15 cellular contexts compared by ENCODE assay signal in genomic region chr4:137307806-137308205, GRCh38.
DNase-seq lines count a peak whose midpoint lies in the region; ATAC-seq and TF ChIP-seq lines count a peak whose summit lies in the region.
"Had no signal": no experiment of that assay in that cellular context is flagged by ENCODE, and none has a peak within 500 bp of the region (broad histone marks: within the 10 kb centered on the region; RNA-seq: fewer than 3 reads in every experiment).

No MANE protein-coding gene starts in this region.

- H3K36me3 Mint-ChIP-seq in stimulated activated effector memory CD8-positive, alpha-beta T cell treated with anti-CD3 and anti-CD28 coated beads, Interleukin-12 subunit alpha, Interleukin-12 subunit beta, amount 100 ng/mL, for 72 hours: no peaks in the 10 kb centered on the region
- H3K36me3 Mint-ChIP-seq: activated CD8-positive, alpha-beta memory T cell treated with anti-CD3 and anti-CD28 coated beads, Interleukin-2, amount 10 ng/mL, durations not matched to agents 7 days and 5 days; activated naive CD8-positive, alpha-beta T cell had no signal

- H3K4me3 ChIP-seq in right atrium auricular region (no peak overlapping the region), tibial nerve (no peak overlapping the region)
- H3K4me3 ChIP-seq: upper lobe of left lung had no signal

- H3K4me3 Mint-ChIP-seq in stimulated activated effector memory CD8-positive, alpha-beta T cell treated with anti-CD3 and anti-CD28 coated beads, Interleukin-12 subunit alpha, Interleukin-12 subunit beta, amount 100 ng/mL, for 72 hours: no peak overlapping the region
- H3K4me3 Mint-ChIP-seq: activated CD8-positive, alpha-beta memory T cell treated with anti-CD3 and anti-CD28 coated beads, Interleukin-2, amount 10 ng/mL, durations not matched to agents 7 days and 5 days; activated naive CD8-positive, alpha-beta T cell had no signal

- peak in 1 of 2 donors; percentile 58 for TF ChIP-seq EP300 in tibial nerve (IDR thresholded peaks at IDR 0.05)

- DNase-seq in Right ventricle myocardium inferior (ENCODE audit: missing footprints): no peak
- DNase-seq in right atrium auricular region (ENCODE audit: low spot score): no peak
- DNase-seq in astrocyte of the hippocampus (ENCODE audit: low read depth, low spot score): peak; percentile 66
- peak; percentile 26 for DNase-seq in left cardiac atrium
- peak; percentile 17 to 58 for DNase-seq in tibial nerve (ENCODE audit: low spot score in 2 of 2)
- no peak for DNase-seq in stimulated activated effector memory CD8-positive, alpha-beta T cell treated with anti-CD3 and anti-CD28 coated beads, Interleukin-12 subunit alpha, Interleukin-12 subunit beta, amount 100 ng/mL, for 72 hours (ENCODE audit: low spot score in 2 of 2)
- no peak for DNase-seq in NCI-H2171 (lab: John Stamatoyannopoulos, UW)
- DNase-seq: 8988T; activated CD8-positive, alpha-beta memory T cell treated with anti-CD3 and anti-CD28 coated beads, Interleukin-2, amount 10 ng/mL, durations not matched to agents 7 days and 5 days; head of caudate nucleus; MM.1S; stimulated activated CD4-positive, alpha-beta T cell treated with anti-CD3 and anti-CD28 coated beads, Interleukin-12 subunit alpha, Interleukin-12 subunit beta, amount 100 ng/mL, for 4 hours; upper lobe of left lung had no signal

- intact Hi-C loops in Right ventricle myocardium inferior (cut with DNase I) (no loop called here), left cardiac atrium (cut with DNase I) (no loop called here)

- TF ChIP-seq CTCF in right atrium auricular region (IDR thresholded peaks at IDR 0.05): no peak
- TF ChIP-seq CTCF in tibial nerve (IDR thresholded peaks at IDR 0.05): no peak

- H3K9me3 Mint-ChIP-seq in stimulated activated effector memory CD8-positive, alpha-beta T cell treated with anti-CD3 and anti-CD28 coated beads, Interleukin-12 subunit alpha, Interleukin-12 subunit beta, amount 100 ng/mL, for 72 hours: peaks cover 9% of the 10 kb centered on the region

- H3K4me1 ChIP-seq in right atrium auricular region: no peaks in the 10 kb centered on the region
- peaks cover 0 to 25% (median 0%) of the 10 kb centered on the region in 4 donors for H3K4me1 ChIP-seq in tibial nerve
- H3K4me1 ChIP-seq: upper lobe of left lung had no signal

- ATAC-seq in Right ventricle myocardium inferior (peak; percentile 65), left cardiac atrium (peak; percentile 50 to 82), HG03025 (IDR thresholded peaks at IDR 0.05; ENCODE audit: low FRiP score, unreplicated experiment) (no peak)
- no peak for ATAC-seq in stimulated activated effector memory CD8-positive, alpha-beta T cell treated with anti-CD3 and anti-CD28 coated beads, Interleukin-12 subunit alpha, Interleukin-12 subunit beta, amount 100 ng/mL, for 72 hours
- ATAC-seq: activated CD8-positive, alpha-beta memory T cell treated with anti-CD3 and anti-CD28 coated beads, Interleukin-2, amount 10 ng/mL, durations not matched to agents 7 days and 5 days had no signal

- no peaks in the 10 kb centered on the region for H3K4me1 Mint-ChIP-seq in stimulated activated effector memory CD8-positive, alpha-beta T cell treated with anti-CD3 and anti-CD28 coated beads, Interleukin-12 subunit alpha, Interleukin-12 subunit beta, amount 100 ng/mL, for 72 hours
- H3K4me1 Mint-ChIP-seq: activated CD8-positive, alpha-beta memory T cell treated with anti-CD3 and anti-CD28 coated beads, Interleukin-2, amount 10 ng/mL, durations not matched to agents 7 days and 5 days had no signal

- no peak overlapping the region for H3K27ac Mint-ChIP-seq in stimulated activated effector memory CD8-positive, alpha-beta T cell treated with anti-CD3 and anti-CD28 coated beads, Interleukin-12 subunit alpha, Interleukin-12 subunit beta, amount 100 ng/mL, for 72 hours
- H3K27ac Mint-ChIP-seq: activated CD8-positive, alpha-beta memory T cell treated with anti-CD3 and anti-CD28 coated beads, Interleukin-2, amount 10 ng/mL, durations not matched to agents 7 days and 5 days; activated naive CD8-positive, alpha-beta T cell had no signal

- no peaks in the 10 kb centered on the region for H3K27me3 ChIP-seq in right atrium auricular region
- H3K27me3 ChIP-seq in tibial nerve: no peaks in the 10 kb centered on the region
- H3K27me3 ChIP-seq: upper lobe of left lung had no signal

- TF ChIP-seq POLR2A in tibial nerve (IDR thresholded peaks at IDR 0.05): no peak

- H3K27ac ChIP-seq in right atrium auricular region (no peak overlapping the region), tibial nerve (peak overlapping the region in 1 of 4 donors; percentile 1)
- H3K27ac ChIP-seq: upper lobe of left lung had no signal

- H3K36me3 ChIP-seq in right atrium auricular region: no peaks in the 10 kb centered on the region
- no peaks in the 10 kb centered on the region for H3K36me3 ChIP-seq in tibial nerve
- H3K36me3 ChIP-seq: upper lobe of left lung had no signal

- no peaks in the 10 kb centered on the region for H3K9me3 ChIP-seq in right atrium auricular region
- no peaks in the 10 kb centered on the region for H3K9me3 ChIP-seq in tibial nerve
- H3K9me3 ChIP-seq: upper lobe of left lung had no signal

Comparison
In these comparisons a context has a peak if more than half of its experiments do, and no peak if none do; other contexts are left out.
1. DNase-seq: peak in astrocyte of the hippocampus (single experiment), left cardiac atrium (single experiment) and tibial nerve (2 of 2); none in Right ventricle myocardium inferior (single experiment), right atrium auricular region (single experiment), stimulated activated effector memory CD8-positive, alpha-beta T cell treated with anti-CD3 and anti-CD28 coated beads, Interleukin-12 subunit alpha, Interleukin-12 subunit beta, amount 100 ng/mL, for 72 hours (0 of 2) and NCI-H2171 (single experiment).
2. ATAC-seq: peak in Right ventricle myocardium inferior (single experiment) and left cardiac atrium (2 of 2); none in stimulated activated effector memory CD8-positive, alpha-beta T cell treated with anti-CD3 and anti-CD28 coated beads, Interleukin-12 subunit alpha, Interleukin-12 subunit beta, amount 100 ng/mL, for 72 hours (single experiment) and HG03025 (single experiment).